ENCODE assay signal across 8 cellular contexts in genomic region chr6:37698264-37699137, GRCh38. TPM values are rescaled to one million over a fixed set of nuclear protein-coding genes. Genes with fewer than 3 reads are reported as not detected.
DNase-seq lines count a peak whose midpoint lies in the region; ATAC-seq and TF ChIP-seq lines count a peak whose summit lies in the region.

No MANE protein-coding gene starts in this region.

- peaks cover 20% of the 10 kb centered on the region for H4K20me1 ChIP-seq in IMR-90 (ENCODE audit: insufficient read depth, low read length)

- no peak overlapping the region for H2BK5ac ChIP-seq in IMR-90 (ENCODE audit: low read depth, low read length, poor library complexity, severe bottlenecking)

- dilution Hi-C loops in IMR-90 (cut with HindIII; ENCODE audit: low sequenced_read_pairs, unreplicated experiment), result no loop called here

- peak overlapping the region; percentile 54; the same call in 1 of the 2 replicates for H3K9ac ChIP-seq in IMR-90 (ENCODE audit: low read depth, low read length)
- no peak overlapping the region for H3K9ac ChIP-seq in iPS-15b (ENCODE audit: low read depth, low read length)
- peak overlapping the region in 2 of 3 donors; percentile 45 to 68 for H3K9ac ChIP-seq in skeletal muscle tissue (ENCODE audit: low read depth in 1 of 3, low read length in 3 of 3)

- CTCF ChIA-PET in IMR-90 (lab: Yijun Ruan, JAX), result no interaction called here
- CTCF ChIA-PET in T-cell (lab: Charles Lee), result interaction anchor here (0.7 to 0.8 kb wide), 2 partner anchors 265 to 319 kb away, joined by 10 to 11 read pairs; no protein-coding TSS in a partner anchor

- no peak for TF ChIP-seq RAD21 in IMR-90 (IDR thresholded peaks at IDR 0.05; ENCODE audit: low read length)

- TF ChIP-seq CTCF in IMR-90 (conservative IDR thresholded peaks at IDR 0.05; ENCODE audit: low read depth, low read length), result no peak
- TF ChIP-seq CTCF in astrocyte of the spinal cord (IDR thresholded peaks at IDR 0.05; ENCODE audit: low read depth, low read length), result no peak

- no peak overlapping the region; the same call in 1 of the 2 replicates for H3K4ac ChIP-seq in IMR-90 (ENCODE audit: low read depth, low read length)

- no TSS peak for BruUV-seq in IMR-90 (replicated peaks; lab: Mats Ljungman, UMichigan)

- peak overlapping the region; percentile 87 for H2AFZ ChIP-seq in IMR-90 (replicated peaks; ENCODE audit: low read length, poor library complexity)

- H3K27ac ChIP-seq in IMR-90 (ENCODE audit: insufficient read depth, low read length) (no peak overlapping the region; the same call in 1 of the 2 replicates), skeletal muscle tissue (ENCODE audit: low read depth, low read length) (no peak overlapping the region)

- H2AK5ac ChIP-seq in IMR-90 (ENCODE audit: low read depth, low read length), result no peak overlapping the region

- peaks cover 0 to 33% of the 10 kb centered on the region in 2 donors for H3K27me3 Mint-ChIP-seq in T-cell

- WGBS in IMR-90 (ENCODE audit: extremely low coverage in 2 of 2, insufficient read length in 1 of 2), 2 experiments, result 1 to 80% methylated on average over 1 to 40 of the region's 72 CpGs

- H2BK20ac ChIP-seq in IMR-90 (ENCODE audit: low read depth, low read length), result no peak overlapping the region

- DNase-seq in D341Med (ENCODE audit: low spot score) (peak; percentile 64), IMR-90 (peak; percentile 31), T-cell (peak in 30 of 34 experiments; percentile 13 to 83 (median 52)), astrocyte of the spinal cord (ENCODE audit: low read depth, low spot score) (peak; percentile 65), globus pallidus (ENCODE audit: low spot score) (no peak)

- peak overlapping the region; percentile 89 for H3K4me2 ChIP-seq in IMR-90 (ENCODE audit: low read depth, low read length)

- no peaks in the 10 kb centered on the region for H3K9me3 Mint-ChIP-seq in T-cell

- H3K27ac Mint-ChIP-seq in T-cell, result peak overlapping the region; percentile 96 to 98

- H3K36me3 ChIP-seq in IMR-90 (ENCODE audit: control insufficient read depth, insufficient read depth, low read length), result no peaks in the 10 kb centered on the region
- H3K36me3 ChIP-seq in iPS-15b (ENCODE audit: control insufficient read depth, insufficient read depth, low read length), result no peaks in the 10 kb centered on the region
- no peaks in the 10 kb centered on the region for H3K36me3 ChIP-seq in skeletal muscle tissue (ENCODE audit: control insufficient read depth in 3 of 3, insufficient read depth in 3 of 3, low read length in 3 of 3)

- no peak overlapping the region for H2BK120ac ChIP-seq in IMR-90 (ENCODE audit: low read depth, low read length)

- H3K9me1 ChIP-seq in IMR-90 (ENCODE audit: insufficient read depth, low read length), result no peaks in the 10 kb centered on the region; the same call in 1 of the 2 replicates

- H2BK15ac ChIP-seq in IMR-90 (ENCODE audit: low read depth, low read length), result no peak overlapping the region

- no peak overlapping the region for H3K56ac ChIP-seq in IMR-90 (ENCODE audit: extremely low read depth, insufficient read depth, low read length)

- no peak overlapping the region for H4K8ac ChIP-seq in IMR-90 (ENCODE audit: low read depth in 2 of 2, low read length in 2 of 2)

- POLR2A ChIA-PET in IMR-90 (lab: Charles Lee; ENCODE audit: unreplicated experiment), result interaction anchor here (0.6 kb wide), 1 partner anchor 131 kb away, joined by 5 read pairs; no protein-coding TSS in a partner anchor
- POLR2A ChIA-PET in T-cell (lab: Charles Lee), result interaction anchor here (0.7 kb wide), 2 partner anchors 93 to 182 kb away, joined by 5 to 11 read pairs; no protein-coding TSS in a partner anchor

- H4K91ac ChIP-seq in IMR-90 (ENCODE audit: insufficient read depth, low read depth, low read length), result no peak overlapping the region

- H3K27me3 ChIP-seq in IMR-90 (ENCODE audit: control insufficient read depth, insufficient read depth, low read length) (peaks cover 8% of the 10 kb centered on the region; the same call in 1 of the 2 replicates), iPS-15b (ENCODE audit: control insufficient read depth, insufficient read depth, low read length) (peaks cover 91% of the 10 kb centered on the region), skeletal muscle tissue (ENCODE audit: control insufficient read depth in 3 of 3, insufficient read depth in 3 of 3, low read length in 3 of 3) (peaks cover 31 to 42% (median 34%) of the 10 kb centered on the region in 3 donors)

- no peaks in the 10 kb centered on the region for H3K36me3 Mint-ChIP-seq in T-cell

- TF ChIP-seq POLR2A in IMR-90 (IDR thresholded peaks at IDR 0.05; ENCODE audit: low read depth, low read length), result no peak

- no peak overlapping the region for H3K18ac ChIP-seq in IMR-90 (ENCODE audit: low read depth, low read length)

- intact Hi-C loops in IMR-90 (cut with micrococcal nuclease), result loop anchor here (1.0 to 5.0 kb wide), 2 partner anchors 796 to 974 kb away; no protein-coding TSS in a partner anchor

- H3K4me3 Mint-ChIP-seq in T-cell, result peak overlapping the region; percentile 90 to 97 (median 94)

- H3K9me3 ChIP-seq in IMR-90 (ENCODE audit: control insufficient read depth, insufficient read depth, low read length) (no peaks in the 10 kb centered on the region), iPS-15b (ENCODE audit: control insufficient read depth, insufficient read depth, low read length) (no peaks in the 10 kb centered on the region), skeletal muscle tissue (ENCODE audit: control insufficient read depth in 3 of 3, low read length in 3 of 3) (no peaks in the 10 kb centered on the region)

- in situ Hi-C loops in IMR-90 (cut with MboI; ENCODE audit: low sequenced_read_pairs) (no loop called here), astrocyte of the spinal cord (cut with HindIII; ENCODE audit: low sequenced_read_pairs) (no loop called here)

- no peak overlapping the region for H4K5ac ChIP-seq in IMR-90 (ENCODE audit: low read depth, low read length)

- H3K4me3 ChIP-seq in IMR-90 (ENCODE audit: insufficient read depth, low read depth, low read length) (peak overlapping the region; percentile 56), astrocyte of the spinal cord (ENCODE audit: low read depth, low read length) (peak overlapping the region; percentile 66), iPS-15b (ENCODE audit: low read depth, low read length) (peak overlapping the region; percentile 61), skeletal muscle tissue (ENCODE audit: low read length in 3 of 3) (peak overlapping the region; percentile 64 to 79 (median 76))

- no peak overlapping the region for H2AK9ac ChIP-seq in IMR-90 (replicated peaks; ENCODE audit: low read depth, low read length, poor library complexity)

- H3K79me1 ChIP-seq in IMR-90 (ENCODE audit: low read depth in 1 of 2, low read length in 2 of 2), result peaks cover 0 to 6% of the 10 kb centered on the region in 2 experiments; a peak in 1 of 4 replicates

- no peak overlapping the region for H3K23ac ChIP-seq in IMR-90 (ENCODE audit: low read depth, low read length)

- ATAC-seq in IMR-90 (ENCODE audit: low read depth), result peak; percentile 19
- peak; percentile 32 to 57 (median 44) for ATAC-seq in T-cell (replicated peaks in 1 of 4)
- no peak for ATAC-seq in HG02798 (IDR thresholded peaks at IDR 0.05; ENCODE audit: poor library complexity, unreplicated experiment)

- H3K4me1 Mint-ChIP-seq in T-cell, result peaks cover 32 to 41% (median 34%) of the 10 kb centered on the region in 3 donors

- H3K4me1 ChIP-seq in IMR-90 (ENCODE audit: control insufficient read depth, insufficient read depth, low read length) (peaks cover 12% of the 10 kb centered on the region), iPS-15b (ENCODE audit: control insufficient read depth, insufficient read depth, low read length) (peaks cover 3% of the 10 kb centered on the region), skeletal muscle tissue (ENCODE audit: control insufficient read depth in 3 of 3, insufficient read depth in 3 of 3, low read length in 3 of 3) (peaks cover 19 to 25% (median 21%) of the 10 kb centered on the region in 3 donors)

- H3K14ac ChIP-seq in IMR-90 (replicated peaks; ENCODE audit: low read depth, low read length), result no peak overlapping the region; the same call in 1 of the 2 replicates

TF ChIP-seq in IMR-90, 13 proteins besides CTCF, POLR2A, EP300 and RAD21 (continues in another document):
- TF ChIP-seq MAFK (IDR thresholded peaks at IDR 0.05; ENCODE audit: low read depth, low read length), result no peak
- TF ChIP-seq SMC3 (IDR thresholded peaks at IDR 0.05; ENCODE audit: low read depth, low read length), result no peak
- no peak for TF ChIP-seq CHD1 (IDR thresholded peaks at IDR 0.05; ENCODE audit: low read depth, low read length)
- no peak for TF ChIP-seq NFE2L2 (IDR thresholded peaks at IDR 0.05; ENCODE audit: low read depth, low read length)
- no peak for TF ChIP-seq BHLHE40 (IDR thresholded peaks at IDR 0.05; ENCODE audit: low read depth, low read length)
- TF ChIP-seq RCOR1 (IDR thresholded peaks at IDR 0.05; ENCODE audit: insufficient replicate concordance, low read length), result no peak
- no peak for TF ChIP-seq MXI1 (IDR thresholded peaks at IDR 0.05; ENCODE audit: borderline replicate concordance, low read depth, low read length)
- TF ChIP-seq ELK1 (IDR thresholded peaks at IDR 0.05; ENCODE audit: borderline replicate concordance, low read depth, low read length), result no peak
- no peak for TF ChIP-seq USF2 (IDR thresholded peaks at IDR 0.05; ENCODE audit: low read depth, low read length)
- TF ChIP-seq FOS (IDR thresholded peaks at IDR 0.05; ENCODE audit: low read depth, low read length), result no peak

RNA-seq across cellular contexts. Expression of gene MDGA1, which starts 0.8 kb away (rescaled TPM):
- total RNA-seq in IMR-90 (2012; rRNA removed) (4.3 and 5.0 TPM in 2 replicates), T-cell (10 to 100 TPM in 3 of 5 donors, 1 to 10 TPM in 1, under 1 TPM in 1; 0.37 to 35.3 (median 13.0) TPM), skeletal muscle tissue (5.2 TPM)
- 13.4 and 17.2 TPM in 2 replicates for polyA plus RNA-seq in IMR-90 (2012; rRNA removed)
- polyA plus RNA-seq in IMR-90 (2012; cell fraction: cytosol; rRNA removed), result 8.5 and 11.7 TPM in 2 replicates
- polyA plus RNA-seq in IMR-90 (2012; cell fraction: nucleus; rRNA removed; ENCODE audit: low replicate concordance), result 23.1 and 50.4 TPM in 2 replicates
